In the genomic region with DNA sequence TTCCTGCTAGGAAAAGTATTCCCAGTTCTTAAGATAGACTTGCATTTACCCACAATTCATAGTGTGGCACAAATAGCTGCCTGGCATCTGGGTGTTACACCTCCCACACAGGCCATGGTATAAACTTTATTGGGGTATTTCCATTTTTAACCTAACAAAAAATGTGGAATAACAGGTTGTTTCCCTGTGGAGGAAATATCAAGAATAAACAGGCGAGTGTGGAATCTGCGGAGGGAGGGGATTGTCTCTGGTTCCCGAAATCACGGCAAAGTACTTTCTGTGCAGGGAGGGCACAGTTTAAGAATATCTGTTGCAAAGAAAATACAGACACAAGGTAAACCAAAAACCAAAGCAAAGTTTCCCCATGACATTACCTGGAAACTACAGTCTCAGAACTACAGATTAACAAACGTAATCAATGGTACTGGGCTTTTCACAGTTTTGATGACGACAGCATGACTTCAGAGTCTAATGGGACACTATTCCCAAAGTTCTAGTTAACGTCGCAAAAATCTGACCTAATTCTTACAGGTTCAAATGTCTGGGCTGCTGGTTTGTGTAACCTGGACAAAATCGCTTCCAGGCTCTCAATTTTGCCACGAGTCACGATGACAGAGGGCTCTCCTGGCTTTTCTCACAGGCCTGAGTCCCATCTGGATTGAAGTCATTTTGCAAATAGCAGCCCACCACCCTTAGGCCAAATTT, we compare ENCODE assay signal across 8 cellular contexts. TPM values are rescaled to one million over a fixed set of nuclear protein-coding genes. Genes with fewer than 3 reads are reported as not detected.
A peak's percentile ranks its signal among the peaks of the same experiment; 100 is the strongest.
DNase-seq lines count a peak whose midpoint lies in the region; ATAC-seq and TF ChIP-seq lines count a peak whose summit lies in the region.

No MANE protein-coding gene starts in this region.

- peak overlapping the region; percentile 92 for H3K4me3 Mint-ChIP-seq in activated B cell treated with CpG ODN at 0.5 μM for 24 hours
- peak overlapping the region; percentile 95 for H3K4me3 Mint-ChIP-seq in glutamatergic neuron (ENCODE audit: unreplicated experiment)

- TF ChIP-seq CTCF in activated B cell treated with CpG ODN at 0.5 μM for 24 hours (IDR thresholded peaks at IDR 0.05), result no peak
- no peak for TF ChIP-seq CTCF in glutamatergic neuron (IDR thresholded peaks at IDR 0.05; ENCODE audit: partially characterized antibody, unreplicated experiment)

- peak overlapping the region; percentile 91 for H3K27ac Mint-ChIP-seq in activated B cell treated with CpG ODN at 0.5 μM for 24 hours
- H3K27ac Mint-ChIP-seq in glutamatergic neuron (ENCODE audit: unreplicated experiment), result peak overlapping the region; percentile 82

- H3K27me3 ChIP-seq in H7 (ENCODE audit: control insufficient read depth, insufficient read depth, low read length), result no peaks in the 10 kb centered on the region

- H3K9me3 Mint-ChIP-seq in activated B cell treated with CpG ODN at 0.5 μM for 24 hours (no peaks in the 10 kb centered on the region), glutamatergic neuron (ENCODE audit: unreplicated experiment) (peaks cover 6% of the 10 kb centered on the region)

- H3K36me3 ChIP-seq in H7 (replicated peaks; ENCODE audit: control insufficient read depth, insufficient read depth, low read length), result no peaks in the 10 kb centered on the region

- CTCF ChIA-PET in activated B cell treated with CpG ODN at 0.5 μM for 24 hours (lab: Charles Lee), result interaction anchor here (1.0 to 1.7 kb wide), 4 partner anchors 26 to 69 kb away, joined by 3 to 10 read pairs (median 6); a partner anchor contains a TSS

- no peak for DNase-seq in H7
- no peak for DNase-seq in activated B cell treated with CpG ODN at 0.5 μM for 24 hours
- DNase-seq in glutamatergic neuron, result no peak
- DNase-seq in DMS153 (lab: John Stamatoyannopoulos, UW), result no peak
- no peak for DNase-seq in activated CD8-positive, alpha-beta memory T cell treated with anti-CD3 and anti-CD28 coated beads for 24 hours

- intact Hi-C loops in activated B cell treated with CpG ODN at 0.5 μM for 24 hours (cut with micrococcal nuclease), result no loop called here

- POLR2A ChIA-PET in activated B cell treated with CpG ODN at 0.5 μM for 24 hours (lab: Charles Lee), result interaction anchor here (0.7 to 3.6 kb wide), 17 partner anchors 10 to 434 kb away, joined by 3 to 63 read pairs (median 11); a partner anchor contains a TSS

- H3K36me3 Mint-ChIP-seq in activated B cell treated with CpG ODN at 0.5 μM for 24 hours (ENCODE audit: low read depth) (peaks cover 28% of the 10 kb centered on the region), glutamatergic neuron (ENCODE audit: unreplicated experiment) (no peaks in the 10 kb centered on the region)

- ATAC-seq in activated B cell treated with CpG ODN at 0.5 μM for 24 hours (ENCODE audit: low read depth), result no peak
- ATAC-seq in GM21825 (IDR thresholded peaks at IDR 0.05; ENCODE audit: unreplicated experiment), result no peak
- ATAC-seq in GM21786 (IDR thresholded peaks at IDR 0.05; ENCODE audit: unreplicated experiment), result no peak

- H3K27me3 Mint-ChIP-seq in activated B cell treated with CpG ODN at 0.5 μM for 24 hours, result no peaks in the 10 kb centered on the region
- peaks cover 9% of the 10 kb centered on the region for H3K27me3 Mint-ChIP-seq in glutamatergic neuron (ENCODE audit: unreplicated experiment)

- peak overlapping the region in 20 of 21 experiments; percentile 87 to 98 (median 92) for H3K27ac ChIP-seq in skin epidermis

- H3K4me1 Mint-ChIP-seq in activated B cell treated with CpG ODN at 0.5 μM for 24 hours (peaks cover 83% of the 10 kb centered on the region), glutamatergic neuron (ENCODE audit: low read depth, unreplicated experiment) (peaks cover 21% of the 10 kb centered on the region)

- H3K4me3 ChIP-seq in H7 (ENCODE audit: insufficient read depth, low read depth, low read length), result peak overlapping the region; percentile 97
- H3K4me3 ChIP-seq in skin epidermis, result peak overlapping the region; percentile 69 to 98 (median 93)

RNA-seq across cellular contexts. Expression of a gene that starts 1.4 kb away (rescaled TPM):
- 233 and 253 TPM in 2 replicates for total RNA-seq in H7 (2014; rRNA removed; shearing (Covaris generic))
- total RNA-seq in activated B cell treated with CpG ODN at 0.5 μM for 24 hours (148 and 158 TPM in 2 replicates), glutamatergic neuron (ENCODE audit: unreplicated experiment) (100 TPM)

RNA-seq across cellular contexts. Expression of a gene that starts 58.6 kb away (rescaled TPM):
- total RNA-seq in H7 (2014; rRNA removed; shearing (Covaris generic)), result 13.4 and 13.8 TPM in 2 replicates
- total RNA-seq in activated B cell treated with CpG ODN at 0.5 μM for 24 hours, result 36.6 and 43.2 TPM in 2 replicates
- 32.5 TPM for total RNA-seq in glutamatergic neuron (ENCODE audit: unreplicated experiment)

RNA-seq across cellular contexts. Expression of a gene that starts 58.8 kb away (rescaled TPM):
- 108 and 111 TPM in 2 replicates for total RNA-seq in H7 (2014; rRNA removed; shearing (Covaris generic))
- total RNA-seq in activated B cell treated with CpG ODN at 0.5 μM for 24 hours (65.6 and 71.6 TPM in 2 replicates), glutamatergic neuron (ENCODE audit: unreplicated experiment) (68.1 TPM)
